In the genomic region with DNA sequence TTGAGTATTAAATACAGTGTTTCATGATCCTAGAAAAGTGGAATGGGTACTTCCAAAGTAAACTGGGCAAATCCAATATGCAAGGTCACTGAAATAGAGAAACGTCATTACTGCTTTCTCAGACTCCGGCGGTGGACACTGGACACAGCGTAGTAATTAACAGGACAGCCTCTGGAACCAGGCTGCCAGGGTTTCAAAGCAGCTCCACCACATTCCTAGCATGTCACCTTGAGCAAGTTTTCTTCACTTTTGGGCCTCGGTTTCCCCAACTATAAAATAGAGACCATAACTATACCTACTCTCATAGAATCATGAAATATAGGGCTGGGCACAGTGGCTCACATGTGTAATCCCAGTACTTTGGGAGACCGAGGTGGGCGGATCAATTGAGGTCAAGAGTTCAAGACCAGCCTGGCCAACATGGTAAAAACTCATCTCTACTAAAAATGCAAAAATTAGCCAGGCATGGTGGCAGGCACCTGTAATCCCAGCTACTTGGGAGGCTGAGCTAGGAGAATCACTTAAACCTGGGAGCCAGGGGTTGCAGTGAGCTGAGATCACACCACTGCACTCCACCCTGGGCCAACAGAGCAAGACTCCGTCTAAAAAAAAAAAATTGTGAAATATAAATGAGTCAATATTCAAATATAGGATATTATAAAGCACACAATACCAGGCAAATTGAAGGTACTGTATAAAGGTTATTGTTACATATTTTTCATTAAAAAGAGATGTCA, we compare ENCODE assay signal across 13 cellular contexts. TPM values are rescaled to one million over a fixed set of nuclear protein-coding genes. Genes with fewer than 3 reads are reported as not detected.
DNase-seq lines count a peak whose midpoint lies in the region; ATAC-seq and TF ChIP-seq lines count a peak whose summit lies in the region.
"Had no signal": no experiment of that assay in that cellular context is flagged by ENCODE, and none has a peak within 500 bp of the region (broad histone marks: within the 10 kb centered on the region; RNA-seq: fewer than 3 reads in every experiment).

No MANE protein-coding gene starts in this region.

- ATAC-seq in lower lobe of right lung (peak in 1 of 2 donors; percentile 22), thoracic aorta (ENCODE audit: insufficient number of reproducible peaks, low FRiP score, low read depth) (no peak), HG02973 (IDR thresholded peaks at IDR 0.05; ENCODE audit: unreplicated experiment) (no peak)

- H3K9me3 ChIP-seq in ascending aorta (no peaks in the 10 kb centered on the region), lower lobe of right lung (no peaks in the 10 kb centered on the region), thoracic aorta (no peaks in the 10 kb centered on the region)

- TF ChIP-seq CTCF in ascending aorta (IDR thresholded peaks at IDR 0.05) = no peak
- TF ChIP-seq CTCF in lower lobe of right lung (IDR thresholded peaks at IDR 0.05) = no peak
- TF ChIP-seq CTCF in thoracic aorta (IDR thresholded peaks at IDR 0.05) = no peak

- H3K4me1 ChIP-seq in ascending aorta = peaks cover 7 to 11% of the 10 kb centered on the region in 2 donors
- peaks cover 80% of the 10 kb centered on the region for H3K4me1 ChIP-seq in lower lobe of right lung
- peaks cover 28 to 48% of the 10 kb centered on the region in 2 donors for H3K4me1 ChIP-seq in thoracic aorta (ENCODE audit: control insufficient read depth in 1 of 2, low read depth in 2 of 2)

- H3K9me3 Mint-ChIP-seq in activated CD4-positive, alpha-beta T cell treated with anti-CD3 and anti-CD28 coated beads, Interleukin-2, amount 10 ng/mL, durations not matched to agents 24 days and 14 days = no peaks in the 10 kb centered on the region
- H3K9me3 Mint-ChIP-seq: mesothelial cell of epicardium had no signal

- no peaks in the 10 kb centered on the region for H3K36me3 Mint-ChIP-seq in activated CD4-positive, alpha-beta T cell treated with anti-CD3 and anti-CD28 coated beads, Interleukin-2, amount 10 ng/mL, durations not matched to agents 24 days and 14 days (ENCODE audit: low read depth)
- H3K36me3 Mint-ChIP-seq: mesothelial cell of epicardium had no signal

- H3K4me3 ChIP-seq in ascending aorta (no peak overlapping the region), lower lobe of right lung (no peak overlapping the region), thoracic aorta (no peak overlapping the region)
- H3K4me3 ChIP-seq: cardiac muscle cell had no signal

- intact Hi-C loops in activated CD4-positive, alpha-beta T cell treated with anti-CD3 and anti-CD28 coated beads, Interleukin-2, amount 10 ng/mL, durations not matched to agents 24 days and 14 days (cut with micrococcal nuclease) = loop anchor here (1.0 to 10.0 kb wide), 4 partner anchors 13 to 530 kb away; no protein-coding TSS in a partner anchor
- intact Hi-C loops in ascending aorta (cut with DNase I) = loop anchor here (5.0 kb wide), 1 partner anchor 62 kb away; no protein-coding TSS in a partner anchor
- intact Hi-C loops in lower lobe of right lung (cut with DNase I) = no loop called here

- no peaks in the 10 kb centered on the region for H3K36me3 ChIP-seq in ascending aorta
- H3K36me3 ChIP-seq in lower lobe of right lung = no peaks in the 10 kb centered on the region
- no peaks in the 10 kb centered on the region for H3K36me3 ChIP-seq in thoracic aorta
- H3K36me3 ChIP-seq: cardiac muscle cell had no signal

- H3K4me1 Mint-ChIP-seq in activated CD4-positive, alpha-beta T cell treated with anti-CD3 and anti-CD28 coated beads, Interleukin-2, amount 10 ng/mL, durations not matched to agents 24 days and 14 days = peaks cover 60% of the 10 kb centered on the region

- peak overlapping the region; percentile 23 for H3K27ac Mint-ChIP-seq in activated CD4-positive, alpha-beta T cell treated with anti-CD3 and anti-CD28 coated beads, Interleukin-2, amount 10 ng/mL, durations not matched to agents 24 days and 14 days

- no peaks in the 10 kb centered on the region for H3K27me3 Mint-ChIP-seq in activated CD4-positive, alpha-beta T cell treated with anti-CD3 and anti-CD28 coated beads, Interleukin-2, amount 10 ng/mL, durations not matched to agents 24 days and 14 days

- no peak for DNase-seq in activated CD4-positive, alpha-beta T cell treated with anti-CD3 and anti-CD28 coated beads, Interleukin-2, amount 10 ng/mL, durations not matched to agents 24 days and 14 days
- DNase-seq in activated CD4-positive, alpha-beta T cell treated with anti-CD3 and anti-CD28 coated beads, Interleukin-2, amount 50 U/mL, for 1 hour = no peak
- DNase-seq in ascending aorta (ENCODE audit: low spot score in 2 of 2) = no peak
- DNase-seq in lower lobe of right lung = no peak
- no peak for DNase-seq in thoracic aorta (ENCODE audit: low spot score)
- no peak for DNase-seq in NCI-H345 (lab: John Stamatoyannopoulos, UW)
- DNase-seq in superior temporal gyrus (ENCODE audit: extremely low spot score) = no peak
- DNase-seq: activated T-cell treated with anti-CD3 and anti-CD28 coated beads, Interleukin-2, amount 50 U/mL, for 48 hours; foreskin fibroblast; stimulated activated naive CD4-positive, alpha-beta T cell had no signal

- H3K4me3 Mint-ChIP-seq in activated CD4-positive, alpha-beta T cell treated with anti-CD3 and anti-CD28 coated beads, Interleukin-2, amount 10 ng/mL, durations not matched to agents 24 days and 14 days = no peak overlapping the region
- H3K4me3 Mint-ChIP-seq: mesothelial cell of epicardium had no signal

- H3K27me3 ChIP-seq in ascending aorta (no peaks in the 10 kb centered on the region), lower lobe of right lung (ENCODE audit: low read depth) (no peaks in the 10 kb centered on the region), thoracic aorta (replicated peaks; ENCODE audit: insufficient read depth) (no peaks in the 10 kb centered on the region)
- H3K27me3 ChIP-seq: cardiac muscle cell had no signal

- peak overlapping the region; percentile 81 to 86 for H3K27ac ChIP-seq in ascending aorta
- H3K27ac ChIP-seq in lower lobe of right lung = peak overlapping the region; percentile 70
- H3K27ac ChIP-seq in thoracic aorta = peak overlapping the region; percentile 65 to 77
- H3K27ac ChIP-seq: cardiac muscle cell had no signal

RNA-seq across cellular contexts. Expression of a gene that starts 24.9 kb away (rescaled TPM):
- total RNA-seq in activated CD4-positive, alpha-beta T cell treated with anti-CD3 and anti-CD28 coated beads, Interleukin-2, amount 10 ng/mL, durations not matched to agents 24 days and 14 days = 3.2 and 3.8 TPM in 2 replicates
- total RNA-seq in ascending aorta (10.7 TPM), lower lobe of right lung (57.9 TPM), thoracic aorta (10 to 100 TPM; 24.8 to 37.0 TPM)
